9 cellular contexts compared by ENCODE assay signal in the genomic region with DNA sequence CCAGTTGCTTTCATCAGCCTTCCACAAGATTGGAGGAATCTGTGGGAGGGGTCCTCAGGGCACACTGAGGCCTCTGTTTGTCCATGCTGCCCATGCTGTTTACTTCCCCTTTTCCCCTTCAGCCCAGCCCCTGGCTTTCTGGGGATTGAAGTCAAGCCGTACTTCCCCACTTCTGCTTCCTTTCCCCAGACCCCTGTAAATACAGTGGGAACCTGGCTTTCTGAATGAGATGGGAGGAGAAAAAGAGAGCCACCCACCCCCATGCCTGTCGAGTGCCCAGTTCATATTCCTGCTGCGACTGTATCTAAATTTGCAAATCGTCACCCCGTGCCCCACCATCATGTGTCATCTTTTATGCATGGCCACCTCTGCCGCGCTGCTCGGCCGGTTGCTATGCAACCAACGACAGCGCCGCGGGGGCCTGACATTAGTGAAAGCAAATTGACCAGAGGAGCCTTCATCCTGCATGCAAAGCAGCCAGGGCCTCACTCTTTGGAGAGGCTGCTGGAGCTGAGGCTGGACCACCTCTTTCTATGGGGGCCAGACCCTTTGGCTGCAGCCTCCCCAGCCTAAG.
DNase-seq lines count a peak whose midpoint lies in the region; ATAC-seq and TF ChIP-seq lines count a peak whose summit lies in the region.
"Had no signal": no experiment of that assay in that cellular context is flagged by ENCODE, and none has a peak within 500 bp of the region (broad histone marks: within the 10 kb centered on the region; RNA-seq: fewer than 3 reads in every experiment).

No MANE protein-coding gene starts in this region.

- H3K27ac Mint-ChIP-seq in naive B cell = peak overlapping the region in 2 of 6 donors; percentile 80 to 88
- H3K27ac Mint-ChIP-seq in activated T-helper 2 cell treated with anti-CD3 and anti-CD28 coated beads, Interferon-gamma antibody, Interleukin-2, Interleukin-4, amounts not matched to agents 10 μg/mL and 5 μg/mL and 100 μg/mL, durations not matched to agents 14 hours and 24 hours and 36 hours = no peak overlapping the region
- no peak overlapping the region for H3K27ac Mint-ChIP-seq in Calu3 (ENCODE audit: unreplicated experiment)

- H3K27me3 Mint-ChIP-seq in naive B cell (peaks cover 0 to 5% (median 4%) of the 10 kb centered on the region in 3 donors), Calu3 (ENCODE audit: unreplicated experiment) (peaks cover 82% of the 10 kb centered on the region)
- H3K27me3 Mint-ChIP-seq in activated T-helper 2 cell treated with anti-CD3 and anti-CD28 coated beads, Interferon-gamma antibody, Interleukin-2, Interleukin-4, amounts not matched to agents 10 μg/mL and 5 μg/mL and 100 μg/mL, durations not matched to agents 14 hours and 24 hours and 36 hours (ENCODE audit: low read depth) = no peaks in the 10 kb centered on the region

- intact Hi-C loops in activated T-helper 2 cell treated with anti-CD3 and anti-CD28 coated beads, Interferon-gamma antibody, Interleukin-2, Interleukin-4, amounts not matched to agents 10 μg/mL and 5 μg/mL and 100 μg/mL, durations not matched to agents 14 hours and 24 hours and 36 hours (cut with micrococcal nuclease) = no loop called here
- intact Hi-C loops in posterior vena cava (cut with DNase I) (no loop called here), Calu3 (cut with micrococcal nuclease; ENCODE audit: unreplicated experiment) (no loop called here)

- no peaks in the 10 kb centered on the region for H3K36me3 Mint-ChIP-seq in naive B cell
- H3K36me3 Mint-ChIP-seq in activated T-helper 2 cell treated with anti-CD3 and anti-CD28 coated beads, Interferon-gamma antibody, Interleukin-2, Interleukin-4, amounts not matched to agents 10 μg/mL and 5 μg/mL and 100 μg/mL, durations not matched to agents 14 hours and 24 hours and 36 hours (ENCODE audit: low read depth) = no peaks in the 10 kb centered on the region
- no peaks in the 10 kb centered on the region for H3K36me3 Mint-ChIP-seq in Calu3 (ENCODE audit: insufficient read depth, unreplicated experiment)

- no TSS peak for BruUV-seq in Calu3 (replicated peaks; lab: Mats Ljungman, UMichigan)

- H3K9me3 Mint-ChIP-seq in naive B cell = no peaks in the 10 kb centered on the region
- no peaks in the 10 kb centered on the region for H3K9me3 Mint-ChIP-seq in activated T-helper 2 cell treated with anti-CD3 and anti-CD28 coated beads, Interferon-gamma antibody, Interleukin-2, Interleukin-4, amounts not matched to agents 10 μg/mL and 5 μg/mL and 100 μg/mL, durations not matched to agents 14 hours and 24 hours and 36 hours
- no peaks in the 10 kb centered on the region for H3K9me3 Mint-ChIP-seq in Calu3 (ENCODE audit: low read depth, unreplicated experiment)

- peak; percentile 19 for DNase-seq in NCI-H2196 treated with DMSO at 0.1 percent for 48 hours (lab: John Stamatoyannopoulos, UW; ENCODE audit: unreplicated experiment)
- no peak for DNase-seq in naive B cell
- no peak for DNase-seq in activated T-helper 2 cell treated with anti-CD3 and anti-CD28 coated beads, Interferon-gamma antibody, Interleukin-2, Interleukin-4, amounts not matched to agents 10 μg/mL and 5 μg/mL and 100 μg/mL, durations not matched to agents 14 hours and 24 hours and 36 hours (ENCODE audit: low spot score)
- no peak for DNase-seq in posterior vena cava (ENCODE audit: low spot score)
- DNase-seq in 8988T = no peak
- no peak for DNase-seq in Calu3
- DNase-seq: stomach had no signal

- H3K4me3 Mint-ChIP-seq in naive B cell (peak overlapping the region in 6 of 8 donors; percentile 62 to 89 (median 76)), Calu3 (ENCODE audit: low read depth, unreplicated experiment) (no peak overlapping the region)
- H3K4me3 Mint-ChIP-seq in activated T-helper 2 cell treated with anti-CD3 and anti-CD28 coated beads, Interferon-gamma antibody, Interleukin-2, Interleukin-4, amounts not matched to agents 10 μg/mL and 5 μg/mL and 100 μg/mL, durations not matched to agents 14 hours and 24 hours and 36 hours (ENCODE audit: low read depth) = no peak overlapping the region

- ATAC-seq in GM19023 (IDR thresholded peaks at IDR 0.05; ENCODE audit: unreplicated experiment) = peak; percentile 88
- peak; percentile 78 for ATAC-seq in HG02973 (IDR thresholded peaks at IDR 0.05; ENCODE audit: unreplicated experiment)
- ATAC-seq in naive B cell (ENCODE audit: low read depth in 2 of 2) = peak; percentile 65 to 70

- H3K4me1 Mint-ChIP-seq in naive B cell (peaks cover 8 to 21% (median 21%) of the 10 kb centered on the region in 3 donors), Calu3 (ENCODE audit: low read depth, unreplicated experiment) (no peaks in the 10 kb centered on the region)
- no peaks in the 10 kb centered on the region for H3K4me1 Mint-ChIP-seq in activated T-helper 2 cell treated with anti-CD3 and anti-CD28 coated beads, Interferon-gamma antibody, Interleukin-2, Interleukin-4, amounts not matched to agents 10 μg/mL and 5 μg/mL and 100 μg/mL, durations not matched to agents 14 hours and 24 hours and 36 hours (ENCODE audit: low read depth)

- no peak for TF ChIP-seq CTCF in Calu3 (IDR thresholded peaks at IDR 0.05; ENCODE audit: unreplicated experiment)

- CTCF ChIA-PET in Calu3 (lab: Charles Lee) = no interaction called here

Comparison
In these comparisons a context has a peak if more than half of its experiments do, and no peak if none do; other contexts are left out.
1. H3K4me3 Mint-ChIP-seq: peak in naive B cell (6 of 8); none in activated T-helper 2 cell treated with anti-CD3 and anti-CD28 coated beads, Interferon-gamma antibody, Interleukin-2, Interleukin-4, amounts not matched to agents 10 μg/mL and 5 μg/mL and 100 μg/mL, durations not matched to agents 14 hours and 24 hours and 36 hours (single experiment) and Calu3 (single experiment).
2. Peak in every context shown above with its lines, with median percentiles within 50 percentile points of each other: ATAC-seq.